ENCODE assay signal across 1 cellular context in the genomic region with DNA sequence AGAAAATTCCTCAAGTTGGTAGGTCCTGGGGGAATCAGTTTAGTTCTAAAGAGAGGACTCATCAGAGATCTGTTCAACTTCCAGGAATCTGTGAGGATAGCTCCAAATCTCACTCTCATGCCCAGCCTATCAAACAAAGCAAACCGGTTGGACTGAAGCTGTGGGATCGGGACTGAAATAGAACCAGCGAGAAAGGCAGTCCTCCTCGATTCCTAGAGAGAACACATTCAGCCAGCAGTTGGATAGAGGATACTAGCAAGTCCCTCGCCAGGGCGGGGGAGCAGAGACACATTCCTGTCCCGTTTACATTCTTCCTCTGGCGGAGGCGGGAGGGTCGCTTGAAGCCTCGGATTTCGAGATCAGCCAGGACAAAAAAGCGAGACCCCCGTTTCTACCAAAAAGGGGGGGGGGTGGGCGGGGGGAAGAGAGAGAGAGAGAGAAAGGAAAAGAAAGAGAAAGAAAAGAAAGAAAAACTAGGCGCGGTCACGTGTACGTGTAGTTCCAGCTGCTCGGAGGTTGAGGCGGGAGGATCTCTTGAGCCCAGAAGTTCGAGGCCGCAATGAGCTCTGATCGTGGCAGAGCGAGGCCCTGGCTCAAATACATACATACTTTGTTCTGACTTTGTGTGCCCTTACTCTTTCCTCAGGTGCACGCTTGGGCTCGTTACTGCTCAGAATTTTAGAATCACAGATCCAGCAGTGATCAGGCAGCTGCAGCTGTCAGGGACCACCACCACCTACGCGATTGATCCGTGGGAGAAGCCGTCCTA.
A peak's percentile ranks its signal among the peaks of the same experiment; 100 is the strongest.
TF ChIP-seq lines count a peak whose summit lies in the region.

No MANE protein-coding gene starts in this region.

TF ChIP-seq in HepG2, 621 proteins besides CTCF, POLR2A, EP300 and RAD21 (continued from another document and continues in another):
- peak in 1 of 2 experiments; percentile 84; a peak in 2 of 4 replicates for TF ChIP-seq KLF16 (CRISPR knock-in tag; IDR thresholded peaks at IDR 0.05)
- TF ChIP-seq, protein P1, sequence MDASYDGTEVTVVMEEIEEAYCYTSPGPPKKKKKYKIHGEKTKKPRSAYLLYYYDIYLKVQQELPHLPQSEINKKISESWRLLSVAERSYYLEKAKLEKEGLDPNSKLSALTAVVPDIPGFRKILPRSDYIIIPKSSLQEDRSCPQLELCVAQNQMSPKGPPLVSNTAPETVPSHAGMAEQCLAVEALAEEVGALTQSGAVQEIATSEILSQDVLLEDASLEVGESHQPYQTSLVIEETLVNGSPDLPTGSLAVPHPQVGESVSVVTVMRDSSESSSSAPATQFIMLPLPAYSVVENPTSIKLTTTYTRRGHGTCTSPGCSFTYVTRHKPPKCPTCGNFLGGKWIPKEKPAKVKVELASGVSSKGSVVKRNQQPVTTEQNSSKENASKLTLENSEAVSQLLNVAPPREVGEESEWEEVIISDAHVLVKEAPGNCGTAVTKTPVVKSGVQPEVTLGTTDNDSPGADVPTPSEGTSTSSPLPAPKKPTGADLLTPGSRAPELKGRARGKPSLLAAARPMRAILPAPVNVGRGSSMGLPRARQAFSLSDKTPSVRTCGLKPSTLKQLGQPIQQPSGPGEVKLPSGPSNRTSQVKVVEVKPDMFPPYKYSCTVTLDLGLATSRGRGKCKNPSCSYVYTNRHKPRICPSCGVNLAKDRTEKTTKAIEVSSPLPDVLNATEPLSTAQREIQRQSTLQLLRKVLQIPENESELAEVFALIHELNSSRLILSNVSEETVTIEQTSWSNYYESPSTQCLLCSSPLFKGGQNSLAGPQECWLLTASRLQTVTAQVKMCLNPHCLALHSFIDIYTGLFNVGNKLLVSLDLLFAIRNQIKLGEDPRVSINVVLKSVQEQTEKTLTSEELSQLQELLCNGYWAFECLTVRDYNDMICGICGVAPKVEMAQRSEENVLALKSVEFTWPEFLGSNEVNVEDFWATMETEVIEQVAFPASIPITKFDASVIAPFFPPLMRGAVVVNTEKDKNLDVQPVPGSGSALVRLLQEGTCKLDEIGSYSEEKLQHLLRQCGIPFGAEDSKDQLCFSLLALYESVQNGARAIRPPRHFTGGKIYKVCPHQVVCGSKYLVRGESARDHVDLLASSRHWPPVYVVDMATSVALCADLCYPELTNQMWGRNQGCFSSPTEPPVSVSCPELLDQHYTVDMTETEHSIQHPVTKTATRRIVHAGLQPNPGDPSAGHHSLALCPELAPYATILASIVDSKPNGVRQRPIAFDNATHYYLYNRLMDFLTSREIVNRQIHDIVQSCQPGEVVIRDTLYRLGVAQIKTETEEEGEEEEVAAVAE (CRISPR knock-in tag; IDR thresholded peaks at IDR 0.05; ENCODE audit: borderline replicate concordance) = peak; percentile 84; the same call in 1 of the 2 replicates
- TF ChIP-seq ZSCAN22 (CRISPR knock-in tag; IDR thresholded peaks at IDR 0.05) = no peak
- no peak for TF ChIP-seq SKI (IDR thresholded peaks at IDR 0.05; ENCODE audit: partially characterized antibody)
- TF ChIP-seq TSC22D2 (CRISPR knock-in tag; IDR thresholded peaks at IDR 0.05; ENCODE audit: borderline replicate concordance) = peak; percentile 93; the same call in 1 of the 2 replicates
- peak; percentile 84 for TF ChIP-seq KAT7 (CRISPR knock-in tag; IDR thresholded peaks at IDR 0.05; ENCODE audit: borderline replicate concordance)
- TF ChIP-seq ZNF768 (CRISPR knock-in tag; IDR thresholded peaks at IDR 0.05) = peak; percentile 34; the same call in 1 of the 2 replicates
- TF ChIP-seq GABPA (IDR thresholded peaks at IDR 0.05; ENCODE audit: low read depth, low read length) = no peak
- TF ChIP-seq GABPA (CRISPR knock-in tag; IDR thresholded peaks at IDR 0.05; ENCODE audit: low read depth) = peak; percentile 77
- TF ChIP-seq KLF6 (CRISPR knock-in tag; IDR thresholded peaks at IDR 0.05) = peak; percentile 81; the same call in 1 of the 2 replicates
- TF ChIP-seq MAFF (IDR thresholded peaks at IDR 0.05; ENCODE audit: low read depth, low read length) = no peak
- no peak for TF ChIP-seq NR2F6 (IDR thresholded peaks at IDR 0.05)
- TF ChIP-seq NR2F6 (CRISPR knock-in tag; IDR thresholded peaks at IDR 0.05) = peak; percentile 55; the same call in 1 of the 2 replicates
- TF ChIP-seq NCOR1 (IDR thresholded peaks at IDR 0.05; ENCODE audit: borderline replicate concordance, low read length) = no peak
- no peak; the same call in 1 of the 2 replicates for TF ChIP-seq CAMTA2 (CRISPR knock-in tag; IDR thresholded peaks at IDR 0.05; ENCODE audit: borderline replicate concordance)
- TF ChIP-seq MEF2D (CRISPR knock-in tag; IDR thresholded peaks at IDR 0.05) = no peak; the same call in 1 of the 2 replicates
- TF ChIP-seq ZNF607 (CRISPR knock-in tag; IDR thresholded peaks at IDR 0.05; ENCODE audit: borderline replicate concordance) = peak; percentile 56; the same call in 1 of the 2 replicates
- TF ChIP-seq ZNF549 (CRISPR knock-in tag; IDR thresholded peaks at IDR 0.05) = no peak
- TF ChIP-seq SPEN (CRISPR knock-in tag; IDR thresholded peaks at IDR 0.05; ENCODE audit: low read depth) = peak; percentile 82
- TF ChIP-seq, protein P2, sequence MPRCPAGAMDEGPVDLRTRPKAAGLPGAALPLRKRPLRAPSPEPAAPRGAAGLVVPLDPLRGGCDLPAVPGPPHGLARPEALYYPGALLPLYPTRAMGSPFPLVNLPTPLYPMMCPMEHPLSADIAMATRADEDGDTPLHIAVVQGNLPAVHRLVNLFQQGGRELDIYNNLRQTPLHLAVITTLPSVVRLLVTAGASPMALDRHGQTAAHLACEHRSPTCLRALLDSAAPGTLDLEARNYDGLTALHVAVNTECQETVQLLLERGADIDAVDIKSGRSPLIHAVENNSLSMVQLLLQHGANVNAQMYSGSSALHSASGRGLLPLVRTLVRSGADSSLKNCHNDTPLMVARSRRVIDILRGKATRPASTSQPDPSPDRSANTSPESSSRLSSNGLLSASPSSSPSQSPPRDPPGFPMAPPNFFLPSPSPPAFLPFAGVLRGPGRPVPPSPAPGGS (CRISPR knock-in tag; IDR thresholded peaks at IDR 0.05) = peak; percentile 80; the same call in 1 of the 2 replicates
- no peak for TF ChIP-seq RARG (CRISPR knock-in tag; IDR thresholded peaks at IDR 0.05; ENCODE audit: low read depth)
- 0 out of 2 replicates have a peak, but pooled peaks have one; percentile 37 for TF ChIP-seq ETV5 (CRISPR knock-in tag; IDR thresholded peaks at IDR 0.05; ENCODE audit: borderline replicate concordance)
- TF ChIP-seq, protein P3, sequence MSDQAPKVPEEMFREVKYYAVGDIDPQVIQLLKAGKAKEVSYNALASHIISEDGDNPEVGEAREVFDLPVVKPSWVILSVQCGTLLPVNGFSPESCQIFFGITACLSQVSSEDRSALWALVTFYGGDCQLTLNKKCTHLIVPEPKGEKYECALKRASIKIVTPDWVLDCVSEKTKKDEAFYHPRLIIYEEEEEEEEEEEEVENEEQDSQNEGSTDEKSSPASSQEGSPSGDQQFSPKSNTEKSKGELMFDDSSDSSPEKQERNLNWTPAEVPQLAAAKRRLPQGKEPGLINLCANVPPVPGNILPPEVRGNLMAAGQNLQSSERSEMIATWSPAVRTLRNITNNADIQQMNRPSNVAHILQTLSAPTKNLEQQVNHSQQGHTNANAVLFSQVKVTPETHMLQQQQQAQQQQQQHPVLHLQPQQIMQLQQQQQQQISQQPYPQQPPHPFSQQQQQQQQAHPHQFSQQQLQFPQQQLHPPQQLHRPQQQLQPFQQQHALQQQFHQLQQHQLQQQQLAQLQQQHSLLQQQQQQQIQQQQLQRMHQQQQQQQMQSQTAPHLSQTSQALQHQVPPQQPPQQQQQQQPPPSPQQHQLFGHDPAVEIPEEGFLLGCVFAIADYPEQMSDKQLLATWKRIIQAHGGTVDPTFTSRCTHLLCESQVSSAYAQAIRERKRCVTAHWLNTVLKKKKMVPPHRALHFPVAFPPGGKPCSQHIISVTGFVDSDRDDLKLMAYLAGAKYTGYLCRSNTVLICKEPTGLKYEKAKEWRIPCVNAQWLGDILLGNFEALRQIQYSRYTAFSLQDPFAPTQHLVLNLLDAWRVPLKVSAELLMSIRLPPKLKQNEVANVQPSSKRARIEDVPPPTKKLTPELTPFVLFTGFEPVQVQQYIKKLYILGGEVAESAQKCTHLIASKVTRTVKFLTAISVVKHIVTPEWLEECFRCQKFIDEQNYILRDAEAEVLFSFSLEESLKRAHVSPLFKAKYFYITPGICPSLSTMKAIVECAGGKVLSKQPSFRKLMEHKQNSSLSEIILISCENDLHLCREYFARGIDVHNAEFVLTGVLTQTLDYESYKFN (CRISPR knock-in tag; conservative IDR thresholded peaks at IDR 0.05) = peak; percentile 45; the same call in 1 of the 2 replicates
- TF ChIP-seq ZNF280D (CRISPR knock-in tag; IDR thresholded peaks at IDR 0.05) = peak; percentile 57; the same call in 1 of the 2 replicates
- peak; percentile 33; the same call in 1 of the 2 replicates for TF ChIP-seq ZNF563 (CRISPR knock-in tag; IDR thresholded peaks at IDR 0.05)
- TF ChIP-seq ZNF431 (CRISPR knock-in tag; IDR thresholded peaks at IDR 0.05; ENCODE audit: borderline replicate concordance, low read depth) = 0 out of 2 replicates have a peak, but pooled peaks have one; percentile 49
- TF ChIP-seq MTA3 (CRISPR knock-in tag; IDR thresholded peaks at IDR 0.05) = no peak
- no peak for TF ChIP-seq SOX6 (IDR thresholded peaks at IDR 0.05)
- TF ChIP-seq SOX6 (CRISPR knock-in tag; IDR thresholded peaks at IDR 0.05) = peak; percentile 16; the same call in 1 of the 2 replicates
- peak; percentile 61 for TF ChIP-seq MXD4 (CRISPR knock-in tag; IDR thresholded peaks at IDR 0.05)
- TF ChIP-seq TOPORS (CRISPR knock-in tag; IDR thresholded peaks at IDR 0.05) = no peak
- TF ChIP-seq MAFG (CRISPR knock-in tag; IDR thresholded peaks at IDR 0.05) = no peak
- TF ChIP-seq, protein P4, sequence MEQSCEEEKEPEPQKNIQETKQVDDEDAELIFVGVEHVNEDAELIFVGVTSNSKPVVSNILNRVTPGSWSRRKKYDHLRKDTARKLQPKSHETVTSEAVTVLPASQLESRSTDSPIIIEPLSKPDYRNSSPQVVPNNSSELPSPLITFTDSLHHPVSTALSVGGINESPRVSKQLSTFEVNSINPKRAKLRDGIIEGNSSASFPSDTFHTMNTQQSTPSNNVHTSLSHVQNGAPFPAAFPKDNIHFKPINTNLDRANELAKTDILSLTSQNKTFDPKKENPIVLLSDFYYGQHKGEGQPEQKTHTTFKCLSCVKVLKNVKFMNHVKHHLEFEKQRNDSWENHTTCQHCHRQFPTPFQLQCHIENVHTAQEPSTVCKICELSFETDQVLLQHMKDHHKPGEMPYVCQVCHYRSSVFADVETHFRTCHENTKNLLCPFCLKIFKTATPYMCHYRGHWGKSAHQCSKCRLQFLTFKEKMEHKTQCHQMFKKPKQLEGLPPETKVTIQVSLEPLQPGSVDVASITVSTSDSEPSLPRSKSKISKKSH (CRISPR knock-in tag; IDR thresholded peaks at IDR 0.05; ENCODE audit: borderline replicate concordance) = peak; percentile 82; the same call in 1 of the 2 replicates
- peak; percentile 89 for TF ChIP-seq SSRP1 (CRISPR knock-in tag; IDR thresholded peaks at IDR 0.05)
- peak; percentile 70; the same call in 1 of the 2 replicates for TF ChIP-seq ZNF788 (CRISPR knock-in tag; IDR thresholded peaks at IDR 0.05; ENCODE audit: borderline replicate concordance)
- peak; percentile 80; the same call in 1 of the 2 replicates for TF ChIP-seq MIER3 (CRISPR knock-in tag; IDR thresholded peaks at IDR 0.05; ENCODE audit: borderline replicate concordance)
- TF ChIP-seq MLLT10 (CRISPR knock-in tag; IDR thresholded peaks at IDR 0.05) = no peak
- TF ChIP-seq, protein P5, sequence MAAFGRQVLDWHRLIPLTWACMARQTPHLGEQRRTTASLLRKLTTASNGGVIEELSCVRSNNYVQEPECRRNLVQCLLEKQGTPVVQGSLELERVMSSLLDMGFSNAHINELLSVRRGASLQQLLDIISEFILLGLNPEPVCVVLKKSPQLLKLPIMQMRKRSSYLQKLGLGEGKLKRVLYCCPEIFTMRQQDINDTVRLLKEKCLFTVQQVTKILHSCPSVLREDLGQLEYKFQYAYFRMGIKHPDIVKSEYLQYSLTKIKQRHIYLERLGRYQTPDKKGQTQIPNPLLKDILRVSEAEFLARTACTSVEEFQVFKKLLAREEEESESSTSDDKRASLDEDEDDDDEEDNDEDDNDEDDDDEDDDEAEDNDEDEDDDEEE (CRISPR knock-in tag; IDR thresholded peaks at IDR 0.05) = peak; percentile 60; the same call in 1 of the 2 replicates
- no peak for TF ChIP-seq PAF1 (CRISPR knock-in tag; IDR thresholded peaks at IDR 0.05)
- TF ChIP-seq SIX4 (CRISPR knock-in tag; IDR thresholded peaks at IDR 0.05) = 0 out of 2 replicates have a peak, but pooled peaks have one; percentile 44
- no peak for TF ChIP-seq NFATC3 (CRISPR knock-in tag; IDR thresholded peaks at IDR 0.05)
- peak; percentile 63; the same call in 1 of the 2 replicates for TF ChIP-seq ZNF724P (CRISPR knock-in tag; IDR thresholded peaks at IDR 0.05; ENCODE audit: borderline replicate concordance)
